23 cellular contexts compared by ENCODE assay signal in the genomic region with DNA sequence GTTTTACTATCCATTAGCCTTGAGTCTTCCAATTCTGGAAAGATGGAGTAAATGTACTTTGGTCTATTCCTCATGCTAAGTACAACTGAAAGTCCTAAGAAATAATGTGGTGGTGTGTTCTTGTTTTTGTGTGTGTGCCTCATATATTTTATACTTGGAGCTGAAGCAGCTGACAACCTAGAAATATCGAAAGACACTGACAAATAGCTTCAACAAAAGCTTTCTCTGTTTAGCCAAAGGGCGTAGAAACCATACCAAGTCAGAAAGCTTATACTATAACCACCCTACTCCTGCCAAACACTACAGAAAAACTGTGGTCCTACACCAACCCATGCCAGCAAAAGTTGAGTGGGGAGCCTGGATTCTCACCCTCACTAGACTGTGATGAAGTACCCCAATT.
"Had no signal": no experiment of that assay in that cellular context is flagged by ENCODE, and none has a peak within 500 bp of the region (broad histone marks: within the 10 kb centered on the region; RNA-seq: fewer than 3 reads in every experiment).

No MANE protein-coding gene starts in this region.

- ATAC-seq: HepG2 had no signal

- DNase-seq: IMR-90, Karpas-422, KG1, MG63, NCI-H1092, NCI-H1105 treated with DMSO at 0.1 percent for 48 hours, NCI-H1417 treated with DMSO at 0.1 percent for 48 hours, NCI-H146, NCI-H1694 treated with DMSO at 0.1 percent for 48 hours, NCI-H1930, NCI-H2081, NCI-H2107, NCI-H2227 treated with DMSO at 0.1 percent for 48 hours, NCI-H446, NCI-H510A, NCI-H524 treated with DMSO at 0.1 percent for 48 hours, NCI-H69, NCI-H774, Right ventricle myocardium superior, RPMI8226, SIG-M5, SK-N-SH had no signal
